Comparison of ENCODE assay signal across 1 cellular context in genomic region chr17:9227819-9228407, GRCh38.
TF ChIP-seq lines count a peak whose summit lies in the region.

No MANE protein-coding gene starts in this region.

TF ChIP-seq in GM23338, 12 proteins besides CTCF, POLR2A, EP300 and RAD21 (continued from another document):
- TF ChIP-seq NANOG (IDR thresholded peaks at IDR 0.05; ENCODE audit: borderline replicate concordance) (no peak), REST (IDR thresholded peaks at IDR 0.05; ENCODE audit: unreplicated experiment) (no peak)
- TF ChIP-seq, protein P1, sequence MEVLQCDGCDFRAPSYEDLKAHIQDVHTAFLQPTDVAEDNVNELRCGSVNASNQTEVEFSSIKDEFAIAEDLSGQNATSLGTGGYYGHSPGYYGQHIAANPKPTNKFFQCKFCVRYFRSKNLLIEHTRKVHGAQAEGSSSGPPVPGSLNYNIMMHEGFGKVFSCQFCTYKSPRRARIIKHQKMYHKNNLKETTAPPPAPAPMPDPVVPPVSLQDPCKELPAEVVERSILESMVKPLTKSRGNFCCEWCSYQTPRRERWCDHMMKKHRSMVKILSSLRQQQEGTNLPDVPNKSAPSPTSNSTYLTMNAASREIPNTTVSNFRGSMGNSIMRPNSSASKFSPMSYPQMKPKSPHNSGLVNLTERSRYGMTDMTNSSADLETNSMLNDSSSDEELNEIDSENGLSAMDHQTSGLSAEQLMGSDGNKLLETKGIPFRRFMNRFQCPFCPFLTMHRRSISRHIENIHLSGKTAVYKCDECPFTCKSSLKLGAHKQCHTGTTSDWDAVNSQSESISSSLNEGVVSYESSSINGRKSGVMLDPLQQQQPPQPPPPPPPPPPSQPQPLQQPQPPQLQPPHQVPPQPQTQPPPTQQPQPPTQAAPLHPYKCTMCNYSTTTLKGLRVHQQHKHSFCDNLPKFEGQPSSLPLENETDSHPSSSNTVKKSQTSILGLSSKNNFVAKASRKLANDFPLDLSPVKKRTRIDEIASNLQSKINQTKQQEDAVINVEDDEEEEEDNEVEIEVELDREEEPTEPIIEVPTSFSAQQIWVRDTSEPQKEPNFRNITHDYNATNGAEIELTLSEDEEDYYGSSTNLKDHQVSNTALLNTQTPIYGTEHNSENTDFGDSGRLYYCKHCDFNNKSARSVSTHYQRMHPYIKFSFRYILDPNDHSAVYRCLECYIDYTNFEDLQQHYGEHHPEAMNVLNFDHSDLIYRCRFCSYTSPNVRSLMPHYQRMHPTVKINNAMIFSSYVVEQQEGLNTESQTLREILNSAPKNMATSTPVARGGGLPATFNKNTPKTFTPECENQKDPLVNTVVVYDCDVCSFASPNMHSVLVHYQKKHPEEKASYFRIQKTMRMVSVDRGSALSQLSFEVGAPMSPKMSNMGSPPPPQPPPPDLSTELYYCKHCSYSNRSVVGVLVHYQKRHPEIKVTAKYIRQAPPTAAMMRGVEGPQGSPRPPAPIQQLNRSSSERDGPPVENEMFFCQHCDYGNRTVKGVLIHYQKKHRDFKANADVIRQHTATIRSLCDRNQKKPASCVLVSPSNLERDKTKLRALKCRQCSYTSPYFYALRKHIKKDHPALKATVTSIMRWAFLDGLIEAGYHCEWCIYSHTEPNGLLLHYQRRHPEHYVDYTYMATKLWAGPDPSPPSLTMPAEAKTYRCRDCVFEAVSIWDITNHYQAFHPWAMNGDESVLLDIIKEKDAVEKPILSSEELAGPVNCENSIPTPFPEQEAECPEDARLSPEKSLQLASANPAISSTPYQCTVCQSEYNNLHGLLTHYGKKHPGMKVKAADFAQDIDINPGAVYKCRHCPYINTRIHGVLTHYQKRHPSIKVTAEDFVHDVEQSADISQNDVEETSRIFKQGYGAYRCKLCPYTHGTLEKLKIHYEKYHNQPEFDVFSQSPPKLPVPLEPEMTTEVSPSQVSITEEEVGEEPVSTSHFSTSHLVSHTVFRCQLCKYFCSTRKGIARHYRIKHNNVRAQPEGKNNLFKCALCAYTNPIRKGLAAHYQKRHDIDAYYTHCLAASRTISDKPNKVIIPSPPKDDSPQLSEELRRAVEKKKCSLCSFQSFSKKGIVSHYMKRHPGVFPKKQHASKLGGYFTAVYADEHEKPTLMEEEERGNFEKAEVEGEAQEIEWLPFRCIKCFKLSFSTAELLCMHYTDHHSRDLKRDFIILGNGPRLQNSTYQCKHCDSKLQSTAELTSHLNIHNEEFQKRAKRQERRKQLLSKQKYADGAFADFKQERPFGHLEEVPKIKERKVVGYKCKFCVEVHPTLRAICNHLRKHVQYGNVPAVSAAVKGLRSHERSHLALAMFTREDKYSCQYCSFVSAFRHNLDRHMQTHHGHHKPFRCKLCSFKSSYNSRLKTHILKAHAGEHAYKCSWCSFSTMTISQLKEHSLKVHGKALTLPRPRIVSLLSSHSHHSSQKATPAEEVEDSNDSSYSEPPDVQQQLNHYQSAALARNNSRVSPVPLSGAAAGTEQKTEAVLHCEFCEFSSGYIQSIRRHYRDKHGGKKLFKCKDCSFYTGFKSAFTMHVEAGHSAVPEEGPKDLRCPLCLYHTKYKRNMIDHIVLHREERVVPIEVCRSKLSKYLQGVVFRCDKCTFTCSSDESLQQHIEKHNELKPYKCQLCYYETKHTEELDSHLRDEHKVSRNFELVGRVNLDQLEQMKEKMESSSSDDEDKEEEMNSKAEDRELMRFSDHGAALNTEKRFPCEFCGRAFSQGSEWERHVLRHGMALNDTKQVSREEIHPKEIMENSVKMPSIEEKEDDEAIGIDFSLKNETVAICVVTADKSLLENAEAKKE (CRISPR knock-in tag; IDR thresholded peaks at IDR 0.05), result no peak
TF ChIP-seq in GM23338: peak in this region for 0.
